Comparison of ENCODE assay signal across 27 cellular contexts in the genomic region with DNA sequence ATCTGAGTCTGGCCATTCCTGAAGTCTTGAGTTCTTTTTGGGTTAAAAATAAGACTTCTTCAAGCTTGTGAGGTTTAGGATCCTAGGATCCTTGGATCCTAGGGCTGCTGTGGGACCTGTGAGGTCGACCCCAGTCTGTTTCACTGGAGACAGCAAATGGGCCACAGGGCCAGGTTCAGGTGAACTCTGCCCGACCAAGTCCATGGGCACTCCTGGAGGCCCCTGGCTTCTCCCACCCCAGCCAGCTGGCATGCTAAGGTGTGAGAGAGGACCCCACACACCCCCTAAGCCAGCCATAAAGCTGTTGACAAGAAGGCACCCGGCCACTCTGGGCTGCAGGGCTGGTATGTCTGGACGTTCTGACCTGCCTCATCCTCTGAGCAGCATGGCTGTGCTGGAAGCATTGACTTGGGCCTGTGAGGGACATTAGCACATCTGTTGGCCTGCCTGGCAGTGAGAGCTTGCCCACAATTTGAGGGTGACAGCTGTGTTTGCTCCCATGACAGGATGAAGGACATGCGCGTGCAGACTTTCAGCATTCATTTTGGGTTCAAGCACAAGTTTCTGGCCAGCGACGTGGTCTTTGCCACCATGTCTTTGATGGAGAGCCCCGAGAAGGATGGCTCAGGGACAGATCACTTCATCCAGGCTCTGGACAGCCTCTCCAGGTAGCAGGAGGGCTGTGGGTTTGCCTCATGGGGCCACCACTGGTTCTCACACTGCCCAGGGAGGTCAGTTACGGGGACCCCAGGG. TPM values are rescaled to one million over a fixed set of nuclear protein-coding genes. Genes with fewer than 3 reads are reported as not detected.
"Had no signal": no experiment of that assay in that cellular context is flagged by ENCODE, and none has a peak within 500 bp of the region (broad histone marks: within the 10 kb centered on the region; RNA-seq: fewer than 3 reads in every experiment).

No MANE protein-coding gene starts in this region.

- DNase-seq: activated CD4-positive, CD25-positive, alpha-beta regulatory T cell; activated CD8-positive, alpha-beta memory T cell treated with anti-CD3 and anti-CD28 coated beads, Interleukin-2, amount 50 U/mL, for 4 hours; activated CD8-positive, alpha-beta T cell treated with anti-CD3 and anti-CD28 coated beads for 36 hours; activated naive CD4-positive, alpha-beta T cell treated with Interleukin-2 at 50 U/mL for 16 hours; activated T-cell treated with anti-CD3 and anti-CD28 coated beads, Interleukin-2, amount 50 U/mL, for 72 hours; amygdala; Kasumi-1; KBM-7; NCI-H1048; NCI-H146; NCI-H187 treated with DMSO at 0.1 percent for 48 hours; NCI-H2171; NCI-H226; NCI-H526 treated with DMSO at 0.1 percent for 48 hours; NCI-H82; T-cell; T-helper 2 cell; T1000 had no signal

- H3K4me3 ChIP-seq: SK-N-MC had no signal

- FAIRE-seq: astrocyte, TTC549 had no signal

- H3K27ac ChIP-seq: SK-N-MC had no signal

- H3K27ac Mint-ChIP-seq: activated CD8-positive, alpha-beta T cell treated with anti-CD3 and anti-CD28 coated beads for 36 hours; activated naive CD8-positive, alpha-beta T cell; activated T-cell treated with anti-CD3 and anti-CD28 coated beads, Interleukin-2, amount 50 U/mL, for 72 hours; activated T-helper 2 cell treated with anti-CD3 and anti-CD28 coated beads, Interferon-gamma antibody, Interleukin-2, Interleukin-4, amounts not matched to agents 10 μg/mL and 5 μg/mL and 100 μg/mL, durations not matched to agents 14 hours and 24 hours and 36 hours; T-cell had no signal

- H3K36me3 Mint-ChIP-seq: T-cell had no signal

- ATAC-seq: activated CD8-positive, alpha-beta T cell treated with anti-CD3 and anti-CD28 coated beads for 36 hours; T-cell had no signal

- H3K9me3 Mint-ChIP-seq: activated T-cell treated with anti-CD3 and anti-CD28 coated beads, Interleukin-2, amount 50 U/mL, for 72 hours; activated T-helper 2 cell treated with anti-CD3 and anti-CD28 coated beads, Interferon-gamma antibody, Interleukin-2, Interleukin-4, amounts not matched to agents 10 μg/mL and 5 μg/mL and 100 μg/mL, durations not matched to agents 14 hours and 24 hours and 36 hours had no signal

- H3K27me3 Mint-ChIP-seq: activated CD8-positive, alpha-beta T cell treated with anti-CD3 and anti-CD28 coated beads for 36 hours; activated naive CD8-positive, alpha-beta T cell; T-cell had no signal

- H3K4me3 Mint-ChIP-seq: activated CD8-positive, alpha-beta T cell treated with anti-CD3 and anti-CD28 coated beads for 36 hours; activated naive CD8-positive, alpha-beta T cell; activated T-cell treated with anti-CD3 and anti-CD28 coated beads, Interleukin-2, amount 50 U/mL, for 72 hours; brain; T-cell had no signal

- H3K4me1 Mint-ChIP-seq: brain had no signal

RNA-seq across cellular contexts. Expression of a gene that starts 16.0 kb away (rescaled TPM):
- total RNA-seq: activated CD8-positive, alpha-beta T cell treated with anti-CD3 and anti-CD28 coated beads for 36 hours; astrocyte; NCI-H460; OCI-LY7; RPMI7951 had no signal
